ENCODE assay signal across 9 cellular contexts in genomic region chr6:30345852-30346251, GRCh38. TPM values are rescaled to one million over a fixed set of nuclear protein-coding genes. Genes with fewer than 3 reads are reported as not detected.
DNase-seq lines count a peak whose midpoint lies in the region; ATAC-seq and TF ChIP-seq lines count a peak whose summit lies in the region.
"Had no signal": no experiment of that assay in that cellular context is flagged by ENCODE, and none has a peak within 500 bp of the region (broad histone marks: within the 10 kb centered on the region; RNA-seq: fewer than 3 reads in every experiment).

No MANE protein-coding gene starts in this region.

- H3K4me3 ChIP-seq in right lobe of liver (peak overlapping the region in 2 of 3 donors; percentile 69 to 98), tibial artery (peak overlapping the region; percentile 86 to 88)

- DNase-seq in activated T-cell treated with anti-CD3 and anti-CD28 coated beads, Interleukin-2, amount 50 U/mL, for 24 hours, result no peak
- DNase-seq in activated T-cell treated with anti-CD3 and anti-CD28 coated beads, Interleukin-2, amount 50 U/mL, for 48 hours, result no peak
- DNase-seq in activated naive CD8-positive, alpha-beta T cell treated with anti-CD3 and anti-CD28 coated beads, Interleukin-2, amount 10 ng/mL, durations not matched to agents 7 days and 5 days, result no peak
- no peak for DNase-seq in right lobe of liver
- no peak for DNase-seq in tibial artery
- DNase-seq in NCI-H2196 (lab: John Stamatoyannopoulos, UW; ENCODE audit: unreplicated experiment), result no peak
- no peak for DNase-seq in middle frontal gyrus (ENCODE audit: extremely low spot score, low spot score)
- DNase-seq in activated CD4-positive, alpha-beta T cell treated with anti-CD3 and anti-CD28 coated beads for 1 hour, result no peak
- DNase-seq: DMS153 had no signal

- intact Hi-C loops in right lobe of liver (cut with DNase I), result no loop called here
- intact Hi-C loops in tibial artery (cut with DNase I; ENCODE audit: low total_unique reads), result no loop called here

- H3K9me3 ChIP-seq in right lobe of liver, result no peaks in the 10 kb centered on the region
- H3K9me3 ChIP-seq in tibial artery, result no peaks in the 10 kb centered on the region

- TF ChIP-seq CTCF in right lobe of liver (IDR thresholded peaks at IDR 0.05), result no peak
- no peak for TF ChIP-seq CTCF in tibial artery (IDR thresholded peaks at IDR 0.05)

- POLR2A ChIA-PET in activated naive CD8-positive, alpha-beta T cell treated with anti-CD3 and anti-CD28 coated beads, Interleukin-2, amount 10 ng/mL, durations not matched to agents 7 days and 5 days (lab: Charles Lee), result interaction anchor here (2.7 kb wide), 1 partner anchor 20 kb away, joined by 16 read pairs; the partner anchor contains the start of gene TRIM39

- 50% methylated on average over 4 of the region's 4 CpGs for WGBS in right lobe of liver (ENCODE audit: insufficient coverage, low coverage, low lambda C conversion rate, missing lambda C conversion rate)

- H3K27me3 Mint-ChIP-seq in activated T-cell treated with anti-CD3 and anti-CD28 coated beads, Interleukin-2, amount 50 U/mL, for 24 hours, result no peaks in the 10 kb centered on the region
- peaks cover under 1% of the 10 kb centered on the region for H3K27me3 Mint-ChIP-seq in activated naive CD8-positive, alpha-beta T cell treated with anti-CD3 and anti-CD28 coated beads, Interleukin-2, amount 10 ng/mL, durations not matched to agents 7 days and 5 days

- TF ChIP-seq POLR2A in right lobe of liver (IDR thresholded peaks at IDR 0.05), result no peak

- H3K27me3 ChIP-seq in right lobe of liver (no peaks in the 10 kb centered on the region), tibial artery (no peaks in the 10 kb centered on the region)

- H3K27ac Mint-ChIP-seq in activated T-cell treated with anti-CD3 and anti-CD28 coated beads, Interleukin-2, amount 50 U/mL, for 24 hours, result peak overlapping the region; percentile 97
- peak overlapping the region; percentile 70 for H3K27ac Mint-ChIP-seq in activated naive CD8-positive, alpha-beta T cell treated with anti-CD3 and anti-CD28 coated beads, Interleukin-2, amount 10 ng/mL, durations not matched to agents 7 days and 5 days

- peaks cover 0 to 7% (median 3%) of the 10 kb centered on the region in 4 donors for H3K36me3 ChIP-seq in right lobe of liver
- peaks cover 9 to 39% (median 20%) of the 10 kb centered on the region in 3 donors for H3K36me3 ChIP-seq in tibial artery

- H3K4me3 Mint-ChIP-seq in activated T-cell treated with anti-CD3 and anti-CD28 coated beads, Interleukin-2, amount 50 U/mL, for 24 hours, result peak overlapping the region; percentile 90
- H3K4me3 Mint-ChIP-seq in activated naive CD8-positive, alpha-beta T cell treated with anti-CD3 and anti-CD28 coated beads, Interleukin-2, amount 10 ng/mL, durations not matched to agents 7 days and 5 days, result peak overlapping the region; percentile 90

- peaks cover 44% of the 10 kb centered on the region for H3K4me1 Mint-ChIP-seq in activated T-cell treated with anti-CD3 and anti-CD28 coated beads, Interleukin-2, amount 50 U/mL, for 24 hours (ENCODE audit: low read depth)
- peaks cover 20% of the 10 kb centered on the region for H3K4me1 Mint-ChIP-seq in activated naive CD8-positive, alpha-beta T cell treated with anti-CD3 and anti-CD28 coated beads, Interleukin-2, amount 10 ng/mL, durations not matched to agents 7 days and 5 days

- no peaks in the 10 kb centered on the region for H3K9me3 Mint-ChIP-seq in activated T-cell treated with anti-CD3 and anti-CD28 coated beads, Interleukin-2, amount 50 U/mL, for 24 hours
- no peaks in the 10 kb centered on the region for H3K9me3 Mint-ChIP-seq in activated naive CD8-positive, alpha-beta T cell treated with anti-CD3 and anti-CD28 coated beads, Interleukin-2, amount 10 ng/mL, durations not matched to agents 7 days and 5 days

- ATAC-seq in activated naive CD8-positive, alpha-beta T cell treated with anti-CD3 and anti-CD28 coated beads, Interleukin-2, amount 10 ng/mL, durations not matched to agents 7 days and 5 days (ENCODE audit: low read depth), result no peak
- no peak for ATAC-seq in right lobe of liver

- H3K27ac ChIP-seq in right lobe of liver, result no peak overlapping the region
- H3K27ac ChIP-seq in tibial artery, result peak overlapping the region; percentile 92 to 94

- peaks cover 52% of the 10 kb centered on the region for H3K36me3 Mint-ChIP-seq in activated T-cell treated with anti-CD3 and anti-CD28 coated beads, Interleukin-2, amount 50 U/mL, for 24 hours (ENCODE audit: low read depth)
- peaks cover 12% of the 10 kb centered on the region for H3K36me3 Mint-ChIP-seq in activated naive CD8-positive, alpha-beta T cell treated with anti-CD3 and anti-CD28 coated beads, Interleukin-2, amount 10 ng/mL, durations not matched to agents 7 days and 5 days

- H3K4me1 ChIP-seq in right lobe of liver, result peaks cover 0 to 4% (median 0%) of the 10 kb centered on the region in 4 donors
- H3K4me1 ChIP-seq in tibial artery, result peaks cover 0 to 14% (median 9%) of the 10 kb centered on the region in 4 donors

RNA-seq across cellular contexts. Expression of gene RPP21, which starts 0.9 kb away (rescaled TPM):
- 10 to 100 TPM; 43.0 to 49.3 TPM for total RNA-seq in activated naive CD8-positive, alpha-beta T cell treated with anti-CD3 and anti-CD28 coated beads, Interleukin-2, amount 10 ng/mL, durations not matched to agents 7 days and 5 days
- 10 to 100 TPM; 13.8 to 49.5 (median 16.3) TPM for total RNA-seq in right lobe of liver

RNA-seq across cellular contexts. Expression of gene TRIM39, which starts 19.1 kb away (rescaled TPM):
- 10 to 100 TPM; 24.1 to 24.2 TPM for total RNA-seq in activated naive CD8-positive, alpha-beta T cell treated with anti-CD3 and anti-CD28 coated beads, Interleukin-2, amount 10 ng/mL, durations not matched to agents 7 days and 5 days
- total RNA-seq in right lobe of liver, result 1 to 10 TPM; 3.3 to 7.5 (median 5.7) TPM

Comparison
In these comparisons a context has a peak if more than half of its experiments do, and no peak if none do; other contexts are left out.
1. H3K27ac ChIP-seq: peak in tibial artery (2 of 2); none in right lobe of liver (0 of 3).